ENCODE assay signal across 16 cellular contexts in the genomic region with DNA sequence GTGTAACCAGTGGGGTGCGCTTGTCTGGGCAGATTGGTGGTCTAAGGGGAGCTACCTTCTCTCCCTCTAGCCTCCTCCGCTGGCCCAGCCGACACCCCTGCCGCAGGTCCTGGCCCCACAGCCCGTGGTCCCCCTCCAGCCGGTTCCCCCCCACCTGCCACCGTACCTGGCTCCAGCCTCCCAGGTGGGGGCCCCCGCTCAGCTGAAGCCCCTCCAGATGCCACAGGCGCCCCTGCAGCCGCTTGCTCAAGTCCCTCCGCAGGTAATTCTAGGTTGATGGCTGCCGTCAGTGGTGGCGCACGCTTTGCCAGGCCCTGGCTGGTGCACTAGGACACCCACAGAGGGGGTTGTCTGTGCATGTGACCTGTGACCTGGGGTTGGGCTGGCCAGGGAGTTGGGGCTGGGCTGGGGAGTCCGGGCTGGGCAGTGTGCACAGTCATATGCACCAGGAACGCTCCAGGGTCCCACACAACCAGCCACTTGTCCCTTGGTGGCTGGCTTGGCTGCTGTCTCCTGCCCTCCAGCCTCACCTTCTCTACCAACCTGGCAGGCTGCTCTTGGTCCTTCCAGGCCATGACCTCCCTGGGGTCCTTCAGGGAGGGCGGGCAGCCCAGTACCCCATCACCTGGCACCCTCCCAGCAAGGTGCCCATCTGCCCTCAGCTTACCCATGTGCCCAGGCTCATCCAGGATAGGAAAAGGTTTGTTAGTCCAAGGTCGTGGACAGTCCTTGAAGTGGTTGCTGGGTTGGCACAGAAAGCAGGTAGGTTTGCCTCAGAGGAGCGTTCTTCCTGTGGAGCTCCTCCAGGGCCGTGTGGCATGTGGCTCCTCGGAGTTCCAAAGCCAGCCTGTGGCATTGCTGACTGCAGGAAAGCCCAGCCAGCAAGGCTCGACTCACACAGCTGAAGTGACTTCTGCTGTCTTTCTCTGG.
DNase-seq lines count a peak whose midpoint lies in the region; ATAC-seq, FAIRE-seq and TF ChIP-seq lines count a peak whose summit lies in the region.
"Had no signal": no experiment of that assay in that cellular context is flagged by ENCODE, and none has a peak within 500 bp of the region (broad histone marks: within the 10 kb centered on the region; RNA-seq: fewer than 3 reads in every experiment).

No MANE protein-coding gene starts in this region.

- peak; percentile 47 for DNase-seq in activated CD8-positive, alpha-beta memory T cell treated with anti-CD3 and anti-CD28 coated beads for 24 hours
- no peak for DNase-seq in activated CD8-positive, alpha-beta memory T cell treated with anti-CD3 and anti-CD28 coated beads, Interleukin-2, amount 50 U/mL, for 4 hours
- peak in 2 of 3 donors; percentile 7 to 36 for DNase-seq in Peyer's patch
- peak; percentile 40 for DNase-seq in left lobe of liver (ENCODE audit: low spot score)
- DNase-seq in sigmoid colon = peak; percentile 50
- no peak for DNase-seq in NCI-H345 treated with DMSO at 0.1 percent for 48 hours (lab: John Stamatoyannopoulos, UW; ENCODE audit: unreplicated experiment)
- DNase-seq in HTR-8/SVneo (ENCODE audit: insufficient read length, low spot score) = no peak
- no peak for DNase-seq in stimulated activated naive CD4-positive, alpha-beta T cell (lab: John Stamatoyannopoulos, UW)
- DNase-seq: DMS79, naive B cell, NCI-H1092, NCI-H748 treated with DMSO at 0.1 percent for 48 hours had no signal

- FAIRE-seq in HTR-8/SVneo (lab: Jason Lieb, UNC) = no peak
- FAIRE-seq: endometrium, GM18507, RCC 7860 had no signal

- no peak overlapping the region for H3K4me3 ChIP-seq in Peyer's patch
- H3K4me3 ChIP-seq in sigmoid colon = no peak overlapping the region
- H3K4me3 ChIP-seq: K562 had no signal

- H3K4me1 ChIP-seq in Peyer's patch = no peaks in the 10 kb centered on the region
- H3K4me1 ChIP-seq in sigmoid colon = peaks cover 0 to 8% (median 0%) of the 10 kb centered on the region in 4 donors

- TF ChIP-seq POLR2A in Peyer's patch (IDR thresholded peaks at IDR 0.05) (no peak), sigmoid colon (IDR thresholded peaks at IDR 0.05) (no peak)

- intact Hi-C loops in sigmoid colon (cut with DNase I) = no loop called here

- WGBS in sigmoid colon, 2 donors = 84 to 91% methylated on average over 22 of the region's 22 CpGs

- H3K27ac ChIP-seq in Peyer's patch = no peak overlapping the region
- no peak overlapping the region for H3K27ac ChIP-seq in sigmoid colon

- no peaks in the 10 kb centered on the region for H3K27me3 ChIP-seq in Peyer's patch
- H3K27me3 ChIP-seq in sigmoid colon = no peaks in the 10 kb centered on the region

- no peak for TF ChIP-seq EP300 in sigmoid colon (IDR thresholded peaks at IDR 0.05)

- peaks cover 0 to 46% (median 0%) of the 10 kb centered on the region in 3 donors for H3K36me3 ChIP-seq in Peyer's patch
- peaks cover 0 to 80% (median 4%) of the 10 kb centered on the region in 4 donors for H3K36me3 ChIP-seq in sigmoid colon

- TF ChIP-seq CTCF in Peyer's patch (IDR thresholded peaks at IDR 0.05) (no peak), sigmoid colon (IDR thresholded peaks at IDR 0.05) (no peak)

- ATAC-seq in left lobe of liver = no peak
- ATAC-seq: K562 had no signal

- H3K9me3 ChIP-seq in Peyer's patch = no peaks in the 10 kb centered on the region
- H3K9me3 ChIP-seq in sigmoid colon = no peaks in the 10 kb centered on the region

Comparison
In these comparisons a context has a peak if more than half of its experiments do, and no peak if none do; other contexts are left out.
1. DNase-seq: peak in activated CD8-positive, alpha-beta memory T cell treated with anti-CD3 and anti-CD28 coated beads for 24 hours (single experiment), Peyer's patch (2 of 3), left lobe of liver (single experiment) and sigmoid colon (single experiment); none in activated CD8-positive, alpha-beta memory T cell treated with anti-CD3 and anti-CD28 coated beads, Interleukin-2, amount 50 U/mL, for 4 hours (single experiment), NCI-H345 treated with DMSO at 0.1 percent for 48 hours (single experiment), HTR-8/SVneo (single experiment) and stimulated activated naive CD4-positive, alpha-beta T cell (0 of 6).